ENCODE assay signal across 1 cellular context in genomic region chr19:11737964-11738745, GRCh38.
A peak's percentile ranks its signal among the peaks of the same experiment; 100 is the strongest.
TF ChIP-seq lines count a peak whose summit lies in the region.

No MANE protein-coding gene starts in this region.

TF ChIP-seq in HepG2, 621 proteins besides CTCF, POLR2A, EP300 and RAD21 (continued from another document and continues in another):
- no peak for TF ChIP-seq TERF1 (CRISPR knock-in tag; IDR thresholded peaks at IDR 0.05)
- no peak for TF ChIP-seq ATM (IDR thresholded peaks at IDR 0.05; ENCODE audit: borderline replicate concordance)
- TF ChIP-seq ONECUT2 (CRISPR knock-in tag; IDR thresholded peaks at IDR 0.05) = no peak
- TF ChIP-seq ZNF772 (CRISPR knock-in tag; IDR thresholded peaks at IDR 0.05) = 0 out of 2 replicates have a peak, but pooled peaks have one; percentile 53
- no peak for TF ChIP-seq TRIM22 (IDR thresholded peaks at IDR 0.05)
- no peak for TF ChIP-seq ZNF570 (CRISPR knock-in tag; IDR thresholded peaks at IDR 0.05; ENCODE audit: borderline replicate concordance)
- peak; percentile 25 for TF ChIP-seq ZNF883 (CRISPR knock-in tag; IDR thresholded peaks at IDR 0.05; ENCODE audit: not compliant biosample characterization)
- no peak for TF ChIP-seq NCOR1 (IDR thresholded peaks at IDR 0.05; ENCODE audit: borderline replicate concordance, low read length)
- no peak for TF ChIP-seq TEAD3 (CRISPR knock-in tag; optimal IDR thresholded peaks at IDR 0.05; ENCODE audit: borderline replicate concordance)
- no peak for TF ChIP-seq MBD4 (IDR thresholded peaks at IDR 0.05; ENCODE audit: borderline replicate concordance, low read length)
- TF ChIP-seq ZNF841 (CRISPR knock-in tag; IDR thresholded peaks at IDR 0.05; ENCODE audit: borderline replicate concordance) = no peak
- TF ChIP-seq HDAC1 (CRISPR knock-in tag; IDR thresholded peaks at IDR 0.05) = no peak; the same call in 1 of the 2 replicates
- peak; percentile 44 for TF ChIP-seq ZNF687 (CRISPR knock-in tag; IDR thresholded peaks at IDR 0.05)
- TF ChIP-seq ZNF292 (CRISPR knock-in tag; IDR thresholded peaks at IDR 0.05; ENCODE audit: borderline replicate concordance, low read depth) = peak; percentile 90
- TF ChIP-seq POLR2AphosphoS2 (IDR thresholded peaks at IDR 0.05; ENCODE audit: low read depth, low read length) = no peak
- TF ChIP-seq ZNF414 (CRISPR knock-in tag; IDR thresholded peaks at IDR 0.05) = 0 out of 2 replicates have a peak, but pooled peaks have one; percentile 66
- peak; percentile 37; the same call in 1 of the 2 replicates for TF ChIP-seq SALL1 (CRISPR knock-in tag; IDR thresholded peaks at IDR 0.05)
- 0 out of 2 replicates have a peak, but pooled peaks have one; percentile 5 for TF ChIP-seq ZNF264 (CRISPR knock-in tag; IDR thresholded peaks at IDR 0.05)
- TF ChIP-seq MAZ (IDR thresholded peaks at IDR 0.05; ENCODE audit: borderline replicate concordance, low read depth, low read length) = no peak
- TF ChIP-seq MAZ (CRISPR knock-in tag; IDR thresholded peaks at IDR 0.05; ENCODE audit: low read depth) = no peak
- TF ChIP-seq ATF7 (IDR thresholded peaks at IDR 0.05) = no peak
- TF ChIP-seq ATF7 (CRISPR knock-in tag; IDR thresholded peaks at IDR 0.05) = no peak
- no peak for TF ChIP-seq REXO4 (CRISPR knock-in tag; IDR thresholded peaks at IDR 0.05; ENCODE audit: borderline replicate concordance)
- TF ChIP-seq ZNF101 (CRISPR knock-in tag; IDR thresholded peaks at IDR 0.05; ENCODE audit: borderline replicate concordance, low read depth) = no peak
- no peak for TF ChIP-seq EHMT2 (IDR thresholded peaks at IDR 0.05; ENCODE audit: borderline replicate concordance, low read depth, low read length)
- no peak for TF ChIP-seq NFRKB (IDR thresholded peaks at IDR 0.05)
- TF ChIP-seq CENPBD1 (CRISPR knock-in tag; IDR thresholded peaks at IDR 0.05; ENCODE audit: borderline replicate concordance, low read depth) = no peak
- peak; percentile 24; the same call in 1 of the 2 replicates for TF ChIP-seq ZNF580 (CRISPR knock-in tag; IDR thresholded peaks at IDR 0.05; ENCODE audit: borderline replicate concordance, low read depth)
- TF ChIP-seq DNMT3B (CRISPR knock-in tag; conservative IDR thresholded peaks at IDR 0.05) = no peak
- TF ChIP-seq NR2F2 (IDR thresholded peaks at IDR 0.05; ENCODE audit: borderline replicate concordance, low read depth) = no peak
- peak; percentile 62; the same call in 1 of the 2 replicates for TF ChIP-seq ZFP90 (CRISPR knock-in tag; IDR thresholded peaks at IDR 0.05; ENCODE audit: borderline replicate concordance)
- 0 out of 2 replicates have a peak, but pooled peaks have one; percentile 53 for TF ChIP-seq ZNF761 (CRISPR knock-in tag; conservative IDR thresholded peaks at IDR 0.05)
- TF ChIP-seq PCBP2 (optimal IDR thresholded peaks at IDR 0.05; ENCODE audit: low read depth, low read length, poor library complexity, severe bottlenecking) = no peak
- peak; percentile 73 for TF ChIP-seq POLR2AphosphoS5 (IDR thresholded peaks at IDR 0.05; ENCODE audit: low read depth, low read length)
- no peak for TF ChIP-seq FOXK1 (CRISPR knock-in tag; IDR thresholded peaks at IDR 0.05; ENCODE audit: borderline replicate concordance, low read depth)
- TF ChIP-seq MYC (CRISPR knock-in tag; IDR thresholded peaks at IDR 0.05; ENCODE audit: borderline replicate concordance) = peak; percentile 46; the same call in 1 of the 2 replicates
- TF ChIP-seq ZNF496 (CRISPR knock-in tag; IDR thresholded peaks at IDR 0.05; ENCODE audit: insufficient replicate concordance) = no peak
- TF ChIP-seq FOXM1 (CRISPR knock-in tag; IDR thresholded peaks at IDR 0.05) = no peak
- no peak for TF ChIP-seq ZBTB42 (CRISPR knock-in tag; IDR thresholded peaks at IDR 0.05)
- TF ChIP-seq ATF5 (CRISPR knock-in tag; IDR thresholded peaks at IDR 0.05; ENCODE audit: low read depth) = no peak
- 0 out of 2 replicates have a peak, but pooled peaks have one; percentile 24 for TF ChIP-seq ZNF232 (CRISPR knock-in tag; IDR thresholded peaks at IDR 0.05; ENCODE audit: borderline replicate concordance)
- 0 out of 2 replicates have a peak, but pooled peaks have one; percentile 40 for TF ChIP-seq ZNF3 (CRISPR knock-in tag; IDR thresholded peaks at IDR 0.05)
- no peak for TF ChIP-seq ZNF24 (IDR thresholded peaks at IDR 0.05)
- TF ChIP-seq NR2C2 (CRISPR knock-in tag; IDR thresholded peaks at IDR 0.05; ENCODE audit: borderline replicate concordance) = 0 out of 2 replicates have a peak, but pooled peaks have one; percentile 31
- peak; percentile 38 for TF ChIP-seq ELF3 (CRISPR knock-in tag; IDR thresholded peaks at IDR 0.05)
- TF ChIP-seq ZNF768 (CRISPR knock-in tag; IDR thresholded peaks at IDR 0.05) = no peak
- peak; percentile 72 for TF ChIP-seq TGIF2 (CRISPR knock-in tag; IDR thresholded peaks at IDR 0.05)
- TF ChIP-seq FOXK2 (IDR thresholded peaks at IDR 0.05) = no peak
- no peak for TF ChIP-seq SP5 (CRISPR knock-in tag; IDR thresholded peaks at IDR 0.05; ENCODE audit: borderline replicate concordance, low read depth)
- 0 out of 2 replicates have a peak, but pooled peaks have one; percentile 20 for TF ChIP-seq ZNF629 (CRISPR knock-in tag; conservative IDR thresholded peaks at IDR 0.05)
- no peak for TF ChIP-seq FOXO4 (CRISPR knock-in tag; conservative IDR thresholded peaks at IDR 0.05)
- peak; percentile 61; the same call in 1 of the 2 replicates for TF ChIP-seq KMT2B (CRISPR knock-in tag; IDR thresholded peaks at IDR 0.05)
- 0 out of 2 replicates have a peak, but pooled peaks have one; percentile 24 for TF ChIP-seq TARDBP (CRISPR knock-in tag; IDR thresholded peaks at IDR 0.05)
- TF ChIP-seq PLRG1 (conservative IDR thresholded peaks at IDR 0.05) = no peak
- TF ChIP-seq NFE2 (CRISPR knock-in tag; IDR thresholded peaks at IDR 0.05) = no peak
- 0 out of 2 replicates have a peak, but pooled peaks have one; percentile 15 for TF ChIP-seq ZSCAN12 (CRISPR knock-in tag; IDR thresholded peaks at IDR 0.05)
- no peak for TF ChIP-seq FOSL1 (CRISPR knock-in tag; IDR thresholded peaks at IDR 0.05; ENCODE audit: borderline replicate concordance)
- TF ChIP-seq HOXA5 (CRISPR knock-in tag; IDR thresholded peaks at IDR 0.05) = no peak; the same call in 1 of the 2 replicates
- no peak for TF ChIP-seq ZNF790 (CRISPR knock-in tag; IDR thresholded peaks at IDR 0.05; ENCODE audit: borderline replicate concordance)
- TF ChIP-seq ATF2 (CRISPR knock-in tag; IDR thresholded peaks at IDR 0.05) = peak; percentile 45; the same call in 1 of the 2 replicates
- TF ChIP-seq MXD3 (CRISPR knock-in tag; IDR thresholded peaks at IDR 0.05) = no peak; the same call in 1 of the 2 replicates
- peak; percentile 20 for TF ChIP-seq RBM39 (IDR thresholded peaks at IDR 0.05; ENCODE audit: low read depth, low read length, poor library complexity, severe bottlenecking)
- TF ChIP-seq KAT8 (CRISPR knock-in tag; IDR thresholded peaks at IDR 0.05) = 0 out of 2 replicates have a peak, but pooled peaks have one; percentile 38
